Comparison of ENCODE assay signal across 1 cellular context in genomic region chr11:64864135-64864472, GRCh38.
TF ChIP-seq lines count a peak whose summit lies in the region.

No MANE protein-coding gene starts in this region.

TF ChIP-seq in K562, 482 proteins besides CTCF, POLR2A, EP300 and RAD21:
- TF ChIP-seq NONO (IDR thresholded peaks at IDR 0.05; ENCODE audit: low read depth in 2 of 2, low read length in 1 of 2) (no peak), POLR2B (IDR thresholded peaks at IDR 0.05; ENCODE audit: low read depth, partially characterized antibody) (no peak), ZKSCAN8 (CRISPR knock-in tag; IDR thresholded peaks at IDR 0.05) (no peak), RBFOX2 (IDR thresholded peaks at IDR 0.05; ENCODE audit: low read depth, low read length) (0 out of 2 replicates have a peak, but pooled peaks have one; percentile 13), ZBTB17 (CRISPR knock-in tag; IDR thresholded peaks at IDR 0.05) (no peak), FOXP4 (CRISPR knock-in tag; IDR thresholded peaks at IDR 0.05; ENCODE audit: borderline replicate concordance) (0 out of 2 replicates have a peak, but pooled peaks have one; percentile 19), RAD51 (IDR thresholded peaks at IDR 0.05; ENCODE audit: borderline replicate concordance, low read depth) (no peak), ZNF655 (CRISPR knock-in tag; IDR thresholded peaks at IDR 0.05) (no peak)
